In the genomic region with DNA sequence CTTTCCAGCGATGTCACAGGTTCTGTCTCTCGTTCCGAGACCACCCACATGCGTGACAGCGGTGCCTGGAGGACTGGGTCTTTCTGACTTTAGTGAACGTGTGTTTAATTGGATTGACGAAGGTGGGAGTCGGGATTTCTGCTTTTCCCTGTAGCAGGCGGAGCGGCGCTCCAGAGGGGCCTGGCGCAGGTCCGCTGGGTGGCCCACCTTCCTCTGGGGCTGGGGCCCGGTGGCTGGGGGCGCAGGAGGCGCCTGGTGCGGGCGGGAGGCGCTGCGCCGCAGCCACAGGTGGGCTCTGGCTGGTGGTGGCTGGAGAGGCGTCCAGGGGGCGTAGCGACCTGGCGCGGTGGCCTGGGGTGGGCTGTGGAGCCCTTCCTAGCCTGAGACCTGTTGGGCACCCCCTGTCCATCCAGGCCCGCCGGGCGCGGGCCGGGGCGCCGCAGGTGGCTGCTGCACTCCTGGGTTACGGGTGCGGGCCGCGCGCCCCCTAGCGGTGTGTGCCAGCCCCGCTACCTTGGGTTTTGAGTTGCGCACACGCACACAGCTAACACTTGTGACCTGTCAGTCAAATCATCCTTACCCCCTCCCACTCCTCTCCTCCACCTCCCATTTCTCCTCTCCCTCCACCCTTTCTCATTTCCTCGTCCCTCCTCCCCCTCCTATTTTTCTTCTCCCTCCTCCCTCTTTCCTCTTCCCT, we compare ENCODE assay signal across 10 cellular contexts. TPM values are rescaled to one million over a fixed set of nuclear protein-coding genes. Genes with fewer than 3 reads are reported as not detected.
DNase-seq lines count a peak whose midpoint lies in the region; ATAC-seq and TF ChIP-seq lines count a peak whose summit lies in the region.
"Had no signal": no experiment of that assay in that cellular context is flagged by ENCODE, and none has a peak within 500 bp of the region (broad histone marks: within the 10 kb centered on the region; RNA-seq: fewer than 3 reads in every experiment).

No MANE protein-coding gene starts in this region.

- WGBS in hepatocyte (ENCODE audit: low lambda C conversion rate, missing lambda C conversion rate) = 95% methylated on average over 11 of the region's 43 CpGs

- TF ChIP-seq CTCF in ascending aorta (IDR thresholded peaks at IDR 0.05) = peak; percentile 12 to 27 (median 21)
- peak; percentile 37 for TF ChIP-seq CTCF in left ventricle myocardium inferior (IDR thresholded peaks at IDR 0.05; ENCODE audit: borderline replicate concordance)
- TF ChIP-seq CTCF in MM.1S (IDR thresholded peaks at IDR 0.05; ENCODE audit: low read length) = no peak
- no peak for TF ChIP-seq CTCF in hepatocyte (IDR thresholded peaks at IDR 0.05; ENCODE audit: poor library complexity)

- H3K9me2 ChIP-seq in MM.1S (replicated peaks; ENCODE audit: insufficient read depth, low read length) = no peaks in the 10 kb centered on the region
- H3K9me2 ChIP-seq in hepatocyte (replicated peaks; ENCODE audit: insufficient read depth) = no peaks in the 10 kb centered on the region

- no peak for ATAC-seq in stimulated activated naive CD8-positive, alpha-beta T cell treated with anti-CD3 and anti-CD28 coated beads, Interleukin-15, Interleukin-2, amounts not matched to agents 100 U/mL and 50 U/mL, for 24 hours
- ATAC-seq in stimulated activated effector memory CD8-positive, alpha-beta T cell treated with anti-CD3 and anti-CD28 coated beads, Interleukin-12 subunit alpha, Interleukin-12 subunit beta, amount 100 ng/mL, for 72 hours = no peak

- H3K4me3 Mint-ChIP-seq in stimulated activated effector memory CD8-positive, alpha-beta T cell treated with anti-CD3 and anti-CD28 coated beads, Interleukin-12 subunit alpha, Interleukin-12 subunit beta, amount 100 ng/mL, for 72 hours = no peak overlapping the region

- H3K4me1 Mint-ChIP-seq in stimulated activated effector memory CD8-positive, alpha-beta T cell treated with anti-CD3 and anti-CD28 coated beads, Interleukin-12 subunit alpha, Interleukin-12 subunit beta, amount 100 ng/mL, for 72 hours = peaks cover 8% of the 10 kb centered on the region

- H3K9me3 Mint-ChIP-seq in stimulated activated effector memory CD8-positive, alpha-beta T cell treated with anti-CD3 and anti-CD28 coated beads, Interleukin-12 subunit alpha, Interleukin-12 subunit beta, amount 100 ng/mL, for 72 hours = peaks cover 3% of the 10 kb centered on the region

- no peaks in the 10 kb centered on the region for H4K20me1 ChIP-seq in MM.1S (ENCODE audit: insufficient read depth, low read length)
- no peaks in the 10 kb centered on the region for H4K20me1 ChIP-seq in hepatocyte (ENCODE audit: insufficient read depth, poor library complexity, severe bottlenecking)

- no peak overlapping the region for H2AFZ ChIP-seq in MM.1S (ENCODE audit: low read length)
- H2AFZ ChIP-seq in hepatocyte = no peak overlapping the region

- no peak overlapping the region for H3K4me2 ChIP-seq in MM.1S (ENCODE audit: low read depth, low read length)
- no peak overlapping the region for H3K4me2 ChIP-seq in hepatocyte

- H3K79me2 ChIP-seq in MM.1S (ENCODE audit: low read length) (no peaks in the 10 kb centered on the region), hepatocyte (no peaks in the 10 kb centered on the region)

- H3K36me3 Mint-ChIP-seq in stimulated activated effector memory CD8-positive, alpha-beta T cell treated with anti-CD3 and anti-CD28 coated beads, Interleukin-12 subunit alpha, Interleukin-12 subunit beta, amount 100 ng/mL, for 72 hours = no peaks in the 10 kb centered on the region

- H3K27ac Mint-ChIP-seq in stimulated activated effector memory CD8-positive, alpha-beta T cell treated with anti-CD3 and anti-CD28 coated beads, Interleukin-12 subunit alpha, Interleukin-12 subunit beta, amount 100 ng/mL, for 72 hours = no peak overlapping the region

- DNase-seq in H7 (peak; percentile 69), ascending aorta (ENCODE audit: low spot score in 2 of 2) (no peak), left ventricle myocardium inferior (no peak), MM.1S (no peak), hepatocyte (ENCODE audit: low spot score) (no peak), NCI-H2196 treated with DMSO at 0.1 percent for 48 hours (lab: John Stamatoyannopoulos, UW; ENCODE audit: unreplicated experiment) (no peak)
- peak; percentile 10 for DNase-seq in stimulated activated naive CD8-positive, alpha-beta T cell treated with anti-CD3 and anti-CD28 coated beads, Interleukin-15, Interleukin-2, amounts not matched to agents 100 U/mL and 50 U/mL, for 24 hours
- DNase-seq in stimulated activated effector memory CD8-positive, alpha-beta T cell treated with anti-CD3 and anti-CD28 coated beads, Interleukin-12 subunit alpha, Interleukin-12 subunit beta, amount 100 ng/mL, for 72 hours (ENCODE audit: low spot score in 2 of 2) = no peak
- DNase-seq: NCI-H774 had no signal

- intact Hi-C loops in ascending aorta (cut with DNase I) (no loop called here), left ventricle myocardium inferior (cut with micrococcal nuclease) (no loop called here)

- H3K4me3 ChIP-seq in H7 (ENCODE audit: insufficient read depth, low read depth, low read length) = no peak overlapping the region
- peak overlapping the region; percentile 38 to 61 for H3K4me3 ChIP-seq in ascending aorta
- H3K4me3 ChIP-seq in left ventricle myocardium inferior = peak overlapping the region; percentile 56
- no peak overlapping the region for H3K4me3 ChIP-seq in MM.1S (ENCODE audit: low read length)
- no peak overlapping the region for H3K4me3 ChIP-seq in hepatocyte

- no peaks in the 10 kb centered on the region for H3F3A ChIP-seq in MM.1S (ENCODE audit: insufficient read depth, low read length)

- H3K4me1 ChIP-seq in ascending aorta (no peaks in the 10 kb centered on the region), left ventricle myocardium inferior (peaks cover 4% of the 10 kb centered on the region), MM.1S (ENCODE audit: low read length) (no peaks in the 10 kb centered on the region), hepatocyte (ENCODE audit: insufficient read depth) (peaks cover 12% of the 10 kb centered on the region)

- H3K36me3 ChIP-seq in H7 (replicated peaks; ENCODE audit: control insufficient read depth, insufficient read depth, low read length) (no peaks in the 10 kb centered on the region), ascending aorta (no peaks in the 10 kb centered on the region), left ventricle myocardium inferior (no peaks in the 10 kb centered on the region), MM.1S (replicated peaks; ENCODE audit: insufficient read depth, low read length) (no peaks in the 10 kb centered on the region), hepatocyte (replicated peaks; ENCODE audit: insufficient read depth, low read depth) (no peaks in the 10 kb centered on the region)

- no peak overlapping the region for H3K9ac ChIP-seq in MM.1S (ENCODE audit: low read length)

- H3K27me3 ChIP-seq in H7 (ENCODE audit: control insufficient read depth, insufficient read depth, low read length) = no peaks in the 10 kb centered on the region
- H3K27me3 ChIP-seq in ascending aorta = no peaks in the 10 kb centered on the region
- H3K27me3 ChIP-seq in left ventricle myocardium inferior (ENCODE audit: low read depth) = peaks cover 97% of the 10 kb centered on the region
- H3K27me3 ChIP-seq in MM.1S (replicated peaks; ENCODE audit: insufficient read depth, low read length) = peaks cover 14% of the 10 kb centered on the region
- H3K27me3 ChIP-seq in hepatocyte = no peaks in the 10 kb centered on the region

- no peak overlapping the region for H3K27ac ChIP-seq in ascending aorta
- no peak overlapping the region for H3K27ac ChIP-seq in left ventricle myocardium inferior (replicated peaks)
- H3K27ac ChIP-seq in MM.1S (ENCODE audit: low read length) = no peak overlapping the region
- no peak overlapping the region for H3K27ac ChIP-seq in hepatocyte

- H3K9me3 ChIP-seq in ascending aorta (no peaks in the 10 kb centered on the region), left ventricle myocardium inferior (replicated peaks) (peaks cover 7% of the 10 kb centered on the region), MM.1S (replicated peaks; ENCODE audit: insufficient read depth, low read length) (no peaks in the 10 kb centered on the region), hepatocyte (ENCODE audit: low read depth) (no peaks in the 10 kb centered on the region)

RNA-seq across cellular contexts. Expression of gene MEG3, which starts 2.0 kb away (rescaled TPM):
- total RNA-seq in H7 (2014; rRNA removed; shearing (Covaris generic)) = 0.04 and 0.31 TPM in 2 replicates
- total RNA-seq in ascending aorta (105 TPM), left ventricle myocardium inferior (17.5 TPM), hepatocyte (not detected in 2 replicates)
- 0.16 TPM in 1 of 2 replicates, not detected in the other for polyA plus RNA-seq in hepatocyte
- total RNA-seq: activated CD8-positive, alpha-beta memory T cell treated with anti-CD3 and anti-CD28 coated beads for 36 hours had no signal

Comparison
In these comparisons a context has a peak if more than half of its experiments do, and no peak if none do; other contexts are left out.
1. DNase-seq: peak in H7 (single experiment) and stimulated activated naive CD8-positive, alpha-beta T cell treated with anti-CD3 and anti-CD28 coated beads, Interleukin-15, Interleukin-2, amounts not matched to agents 100 U/mL and 50 U/mL, for 24 hours (single experiment); none in ascending aorta (0 of 2), left ventricle myocardium inferior (single experiment), MM.1S (single experiment), hepatocyte (single experiment), NCI-H2196 treated with DMSO at 0.1 percent for 48 hours (single experiment) and stimulated activated effector memory CD8-positive, alpha-beta T cell treated with anti-CD3 and anti-CD28 coated beads, Interleukin-12 subunit alpha, Interleukin-12 subunit beta, amount 100 ng/mL, for 72 hours (0 of 2).
2. H3K4me3 ChIP-seq: peak in ascending aorta (2 of 2) and left ventricle myocardium inferior (single experiment); none in H7 (single experiment), MM.1S (single experiment) and hepatocyte (single experiment).
3. CTCF ChIP-seq: peak in ascending aorta (3 of 3) and left ventricle myocardium inferior (single experiment); none in MM.1S (single experiment) and hepatocyte (single experiment).
4. RNA of gene MEG3, which starts 2.0 kb away (total RNA-seq): 105 TPM in ascending aorta (single experiment) and 17.5 TPM in left ventricle myocardium inferior (single experiment); 0.04 to 0.31 TPM in H7 and not detected in hepatocyte; every median in the first group is over 10 times any median in the second.